Comparison of ENCODE assay signal across 23 cellular contexts in the genomic region with DNA sequence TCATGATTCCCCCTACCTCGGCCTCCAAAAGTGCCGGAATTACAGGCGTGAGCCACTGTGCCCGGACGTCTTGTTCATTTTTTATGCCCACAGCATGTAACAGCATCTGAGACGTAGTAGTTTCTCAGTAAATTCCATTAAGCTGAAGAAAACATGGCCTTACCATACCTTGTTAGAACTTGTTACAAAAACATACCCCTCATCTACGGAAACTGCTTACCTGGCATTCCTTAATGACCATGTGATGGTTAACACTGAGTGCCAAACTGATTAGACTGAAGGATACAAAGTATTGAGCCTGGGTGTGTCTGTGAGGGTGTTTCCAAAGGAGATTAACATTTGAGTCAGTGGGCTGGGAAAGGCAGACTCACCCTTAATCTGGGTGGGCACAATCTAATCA.
"Had no signal": no experiment of that assay in that cellular context is flagged by ENCODE, and none has a peak within 500 bp of the region (broad histone marks: within the 10 kb centered on the region; RNA-seq: fewer than 3 reads in every experiment).

No MANE protein-coding gene starts in this region.

- ATAC-seq: left ventricle myocardium superior; lower lobe of right lung; mucosa of descending colon; natural killer cell treated with Interleukin-12 subunit alpha and Interleukin-12 subunit beta and Interleukin-15 and Interleukin-18, amount 100 ng/mL, for 72 hours; pancreas; stimulated activated effector memory CD8-positive, alpha-beta T cell treated with anti-CD3 and anti-CD28 coated beads, Interleukin-12 subunit alpha, Interleukin-12 subunit beta, amount 100 ng/mL, for 72 hours had no signal

- DNase-seq: colonic mucosa; effector CD8-positive, alpha-beta T cell; endodermal cell; foreskin melanocyte; hypothalamus; immature natural killer cell; islet precursor cell; left ventricle myocardium superior; lower lobe of right lung; mucosa of descending colon; naive B cell; pancreas; sigmoid colon; stimulated activated CD4-positive, alpha-beta T cell treated with anti-CD3 and anti-CD28 coated beads, Interleukin-2, amount 100 ng/mL, for 24 hours; stimulated activated CD4-positive, alpha-beta T cell treated with anti-CD3 and anti-CD28 coated beads, Interleukin-4, amount 100 ng/mL, for 24 hours; stimulated activated naive CD4-positive, alpha-beta T cell treated with Interleukin-2 at 50 U/mL for 16 hours; stomach; thyroid gland had no signal

- H3K9me3 ChIP-seq: colonic mucosa, esophagus muscularis mucosa, lower lobe of right lung, mucosa of descending colon, neutrophil, pancreas, right atrium auricular region, sigmoid colon, stomach, thyroid gland had no signal

- H3K27me3 ChIP-seq: colonic mucosa, esophagus muscularis mucosa, neutrophil, pancreas, right atrium auricular region, sigmoid colon, stomach, thyroid gland had no signal

- H3K27ac ChIP-seq: colonic mucosa, esophagus muscularis mucosa, lower lobe of right lung, neutrophil, pancreas, right atrium auricular region, sigmoid colon, stomach, thyroid gland had no signal

- FAIRE-seq: pancreas had no signal

- H3K4me1 ChIP-seq: colonic mucosa, esophagus muscularis mucosa, lower lobe of right lung, pancreas, right atrium auricular region, sigmoid colon, stomach, thyroid gland had no signal

- H3K4me3 ChIP-seq: colonic mucosa, esophagus muscularis mucosa, lower lobe of right lung, mucosa of descending colon, pancreas, right atrium auricular region, sigmoid colon, stomach, thyroid gland had no signal

- H3K36me3 ChIP-seq: colonic mucosa, esophagus muscularis mucosa, lower lobe of right lung, pancreas, right atrium auricular region, sigmoid colon, thyroid gland had no signal
